ENCODE assay signal across 16 cellular contexts in genomic region chr18:59954241-59954640, GRCh38. TPM values are rescaled to one million over a fixed set of nuclear protein-coding genes. Genes with fewer than 3 reads are reported as not detected.
DNase-seq lines count a peak whose midpoint lies in the region; TF ChIP-seq lines count a peak whose summit lies in the region.
"Had no signal": no experiment of that assay in that cellular context is flagged by ENCODE, and none has a peak within 500 bp of the region (broad histone marks: within the 10 kb centered on the region; RNA-seq: fewer than 3 reads in every experiment).

No MANE protein-coding gene starts in this region.

- no peaks in the 10 kb centered on the region for H3K36me3 ChIP-seq in GM23248 (ENCODE audit: low read depth)
- H3K36me3 ChIP-seq: upper lobe of left lung had no signal

- H3K4me3 Mint-ChIP-seq in mesothelial cell of epicardium, result no peak overlapping the region
- H3K4me3 Mint-ChIP-seq: activated naive CD8-positive, alpha-beta T cell; endodermal cell had no signal

- TF ChIP-seq CTCF in VCaP (conservative IDR thresholded peaks at IDR 0.05), result no peak
- no peak for TF ChIP-seq CTCF in mesothelial cell of epicardium (IDR thresholded peaks at IDR 0.05; ENCODE audit: unreplicated experiment)

- no peaks in the 10 kb centered on the region for H3K9me3 ChIP-seq in GM23248 (ENCODE audit: low read depth)
- H3K9me3 ChIP-seq: body of pancreas, upper lobe of left lung had no signal

- no peak overlapping the region for H3K27ac Mint-ChIP-seq in mesothelial cell of epicardium
- H3K27ac Mint-ChIP-seq: activated naive CD8-positive, alpha-beta T cell; endodermal cell had no signal

- H3K27me3 ChIP-seq in GM23248 (replicated peaks; ENCODE audit: insufficient read depth), result no peaks in the 10 kb centered on the region
- H3K27me3 ChIP-seq: body of pancreas, hepatocyte, upper lobe of left lung had no signal

- peaks cover 21% of the 10 kb centered on the region for H3F3A ChIP-seq in GM23248 (ENCODE audit: insufficient read depth)

- H3K4me3 ChIP-seq in GM23248, result no peak overlapping the region
- H3K4me3 ChIP-seq: body of pancreas, hepatocyte, upper lobe of left lung had no signal

- no peaks in the 10 kb centered on the region for H4K20me1 ChIP-seq in GM23248 (ENCODE audit: insufficient read depth)

- no peaks in the 10 kb centered on the region for H3K79me2 ChIP-seq in GM23248 (ENCODE audit: insufficient read depth)
- H3K79me2 ChIP-seq: hepatocyte had no signal

- H2AFZ ChIP-seq in GM23248, result no peak overlapping the region
- H2AFZ ChIP-seq: hepatocyte had no signal

- intact Hi-C loops in posterior vena cava (cut with DNase I), result loop anchor here in 1 of 2 donors (5.0 kb wide), 1 partner anchor 272 kb away; no protein-coding TSS in a partner anchor

- peaks cover 35% of the 10 kb centered on the region for H3K4me1 ChIP-seq in GM23248 (ENCODE audit: insufficient read depth)
- H3K4me1 ChIP-seq: upper lobe of left lung had no signal

- H3K4me2 ChIP-seq in GM23248 (ENCODE audit: unreplicated experiment), result peak overlapping the region; percentile 45
- H3K4me2 ChIP-seq: hepatocyte had no signal

- H3K9me2 ChIP-seq in GM23248 (ENCODE audit: insufficient read depth), result no peaks in the 10 kb centered on the region

- H3K9ac ChIP-seq in GM23248, result no peak overlapping the region

- WGBS in GM23248 (ENCODE audit: low coverage in 1 of 2, low lambda C conversion rate in 2 of 2, missing lambda C conversion rate in 2 of 2), 2 experiments, result 96 to 97% methylated on average over 1 of the region's 1 CpG

- DNase-seq in DMS53 (lab: John Stamatoyannopoulos, UW) (peak; percentile 29), GM23248 (no peak), kidney tubule cell (ENCODE audit: low spot score) (peak; percentile 23), mesothelial cell of epicardium (ENCODE audit: low spot score in 2 of 2, unreplicated experiment in 2 of 2) (no peak), nucleus accumbens (lab: John Stamatoyannopoulos, UW) (no peak), midbrain (lab: John Stamatoyannopoulos, UW) (no peak), posterior vena cava (ENCODE audit: low spot score) (no peak)
- DNase-seq: AML-193, body of pancreas, COR-L47, endodermal cell, NCI-H1694 treated with DMSO at 0.1 percent for 48 hours, upper lobe of left lung had no signal

- no peaks in the 10 kb centered on the region for H3K9me3 Mint-ChIP-seq in mesothelial cell of epicardium
- H3K9me3 Mint-ChIP-seq: endodermal cell had no signal

- in situ Hi-C loops in GM23248 (cut with MboI), result no loop called here

- H3K36me3 Mint-ChIP-seq in mesothelial cell of epicardium, result no peaks in the 10 kb centered on the region
- H3K36me3 Mint-ChIP-seq: activated naive CD8-positive, alpha-beta T cell had no signal

- peaks cover 20% of the 10 kb centered on the region for H3K4me1 Mint-ChIP-seq in mesothelial cell of epicardium
- H3K4me1 Mint-ChIP-seq: endodermal cell had no signal

- peaks cover 4% of the 10 kb centered on the region for H3K27me3 Mint-ChIP-seq in mesothelial cell of epicardium (ENCODE audit: low read depth)

- peak overlapping the region; percentile 9; the same call in 1 of the 2 replicates for H3K27ac ChIP-seq in GM23248
- H3K27ac ChIP-seq in VCaP, result peak overlapping the region; percentile 56
- H3K27ac ChIP-seq: body of pancreas, hepatocyte, upper lobe of left lung had no signal

RNA-seq across cellular contexts. Expression of gene PMAIP1, which starts 54.4 kb away (rescaled TPM):
- 5.2 and 5.3 TPM in 2 replicates for total RNA-seq in GM23248 (2014; rRNA removed; shearing (Covaris generic))
- 7.5 and 9.3 TPM in 2 replicates for polyA plus RNA-seq in GM23248 (2016; fragmentation: Nextera tagmentation; extraction: Ambion mirVana)
- total RNA-seq in mesothelial cell of epicardium (7.6 to 10.9 TPM (median 9.9 TPM) in 3 replicates), posterior vena cava (under 1 TPM in 1 of 2 donors, not detected in 1; 0.38 TPM)

Comparison
In these comparisons a context has a peak if more than half of its experiments do, and no peak if none do; other contexts are left out.
1. DNase-seq: peak in DMS53 (single experiment) and kidney tubule cell (single experiment); none in GM23248 (single experiment), mesothelial cell of epicardium (0 of 2), nucleus accumbens (0 of 56), midbrain (single experiment) and posterior vena cava (single experiment).